ENCODE assay signal across 25 cellular contexts in the genomic region with DNA sequence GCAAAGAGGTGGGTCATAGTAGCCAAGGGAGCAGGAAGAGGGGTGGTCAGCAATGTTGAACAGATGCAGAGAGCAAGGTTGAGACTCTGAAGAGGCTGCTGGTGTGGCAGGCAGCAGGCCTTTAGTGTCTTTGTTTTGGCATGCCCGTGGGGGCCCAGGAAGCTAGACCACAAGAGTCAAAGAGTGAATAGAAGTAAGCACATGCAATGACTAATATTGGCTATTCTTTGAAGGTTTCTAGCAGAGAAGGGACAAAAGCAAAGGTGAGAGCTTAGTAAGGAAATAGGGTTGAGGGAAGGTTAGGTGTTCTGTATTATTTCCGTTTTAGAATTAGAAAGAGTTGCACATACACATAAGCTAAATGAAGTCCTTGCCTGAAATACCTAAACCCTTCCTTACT. TPM values are rescaled to one million over a fixed set of nuclear protein-coding genes. Genes with fewer than 3 reads are reported as not detected.
"Had no signal": no experiment of that assay in that cellular context is flagged by ENCODE, and none has a peak within 500 bp of the region (broad histone marks: within the 10 kb centered on the region; RNA-seq: fewer than 3 reads in every experiment).

No MANE protein-coding gene starts in this region.

- H3K4me1 Mint-ChIP-seq: activated B cell treated with CpG ODN at 0.5 μM for 24 hours; activated CD4-positive, alpha-beta T cell treated with anti-CD3 and anti-CD28 coated beads, Interleukin-2, amount 10 ng/mL, durations not matched to agents 24 days and 14 days; activated naive CD8-positive, alpha-beta T cell treated with anti-CD3 and anti-CD28 coated beads for 36 hours; naive thymus-derived CD4-positive, alpha-beta T cell had no signal

- H3K27ac ChIP-seq: colonic mucosa, gastrocnemius medialis, prostate gland, right atrium auricular region, suprapubic skin had no signal

- ATAC-seq: gastrocnemius medialis; left ventricle myocardium superior; naive thymus-derived CD4-positive, alpha-beta T cell had no signal

- H3K27me3 ChIP-seq: colonic mucosa, gastrocnemius medialis, right atrium auricular region, suprapubic skin had no signal

- DNase-seq: activated B cell treated with CpG ODN at 0.5 μM for 24 hours; activated CD4-positive, alpha-beta T cell treated with anti-CD3 and anti-CD28 coated beads, Interleukin-2, amount 10 ng/mL, durations not matched to agents 24 days and 14 days; activated naive CD4-positive, alpha-beta T cell; activated naive CD8-positive, alpha-beta T cell treated with anti-CD3 and anti-CD28 coated beads for 36 hours; amniotic stem cell; caudate nucleus; colonic mucosa; gastrocnemius medialis; head of caudate nucleus; left ventricle myocardium superior; mesenchymal stem cell; naive thymus-derived CD4-positive, alpha-beta T cell; stimulated activated CD4-positive, alpha-beta T cell treated with anti-CD3 and anti-CD28 coated beads, Interleukin-12 subunit alpha, Interleukin-12 subunit beta, amount 100 ng/mL, for 4 hours; stimulated activated CD4-positive, alpha-beta T cell treated with anti-CD3 and anti-CD28 coated beads, Interleukin-1b, Interleukin-23, amount 100 ng/mL, for 48 hours; trophoblast cell had no signal

- H3K36me3 Mint-ChIP-seq: activated naive CD8-positive, alpha-beta T cell treated with anti-CD3 and anti-CD28 coated beads for 36 hours; naive thymus-derived CD4-positive, alpha-beta T cell had no signal

- H3K9me3 Mint-ChIP-seq: activated B cell treated with CpG ODN at 0.5 μM for 24 hours; activated CD4-positive, alpha-beta T cell treated with anti-CD3 and anti-CD28 coated beads, Interleukin-2, amount 10 ng/mL, durations not matched to agents 24 days and 14 days; activated naive CD8-positive, alpha-beta T cell treated with anti-CD3 and anti-CD28 coated beads for 36 hours; activated T-helper 1 cell treated with anti-CD3 and anti-CD28 coated beads, Interleukin-12 subunit alpha, Interleukin-12 subunit beta, Interleukin-2, Interleukin-4 antibody, amounts not matched to agents 30 ng/mL and 10 ng/mL and 1 ng/mL, durations not matched to agents 14 hours and 24 hours and 36 hours; stimulated activated naive CD8-positive, alpha-beta T cell treated with anti-CD3 and anti-CD28 coated beads, Interleukin-15, Interleukin-2, amounts not matched to agents 100 ng/mL and 50 ng/mL, for 24 hours; T-helper 2 cell treated with Interferon-gamma antibody and Interleukin-4, amounts not matched to agents 5 μg/mL and 100 μg/mL, for 36 hours had no signal

- H3K27ac Mint-ChIP-seq: activated B cell treated with CpG ODN at 0.5 μM for 24 hours; activated CD4-positive, alpha-beta T cell treated with anti-CD3 and anti-CD28 coated beads, Interleukin-2, amount 10 ng/mL, durations not matched to agents 24 days and 14 days; activated naive CD8-positive, alpha-beta T cell treated with anti-CD3 and anti-CD28 coated beads for 36 hours; activated T-helper 1 cell treated with anti-CD3 and anti-CD28 coated beads, Interleukin-12 subunit alpha, Interleukin-12 subunit beta, Interleukin-2, Interleukin-4 antibody, amounts not matched to agents 30 ng/mL and 10 ng/mL and 1 ng/mL, durations not matched to agents 14 hours and 24 hours and 36 hours; stimulated activated naive CD8-positive, alpha-beta T cell treated with anti-CD3 and anti-CD28 coated beads, Interleukin-15, Interleukin-2, amounts not matched to agents 100 ng/mL and 50 ng/mL, for 24 hours; T-helper 2 cell treated with Interferon-gamma antibody and Interleukin-4, amounts not matched to agents 5 μg/mL and 100 μg/mL, for 36 hours had no signal

- H3K4me3 Mint-ChIP-seq: activated B cell treated with CpG ODN at 0.5 μM for 24 hours; activated CD4-positive, alpha-beta T cell treated with anti-CD3 and anti-CD28 coated beads, Interleukin-2, amount 10 ng/mL, durations not matched to agents 24 days and 14 days; activated naive CD8-positive, alpha-beta T cell treated with anti-CD3 and anti-CD28 coated beads for 36 hours; activated T-helper 1 cell treated with anti-CD3 and anti-CD28 coated beads, Interleukin-12 subunit alpha, Interleukin-12 subunit beta, Interleukin-2, Interleukin-4 antibody, amounts not matched to agents 30 ng/mL and 10 ng/mL and 1 ng/mL, durations not matched to agents 14 hours and 24 hours and 36 hours; naive thymus-derived CD4-positive, alpha-beta T cell; stimulated activated naive CD8-positive, alpha-beta T cell treated with anti-CD3 and anti-CD28 coated beads, Interleukin-15, Interleukin-2, amounts not matched to agents 100 ng/mL and 50 ng/mL, for 24 hours; T-helper 2 cell treated with Interferon-gamma antibody and Interleukin-4, amounts not matched to agents 5 μg/mL and 100 μg/mL, for 36 hours had no signal

- H3K4me1 ChIP-seq: colonic mucosa, gastrocnemius medialis, prostate gland, right atrium auricular region, suprapubic skin had no signal

RNA-seq across cellular contexts. Expression of a gene that starts 18.8 kb away (rescaled TPM):
- total RNA-seq: activated B cell treated with CpG ODN at 0.5 μM for 24 hours; activated CD4-positive, alpha-beta T cell treated with anti-CD3 and anti-CD28 coated beads, Interleukin-2, amount 10 ng/mL, durations not matched to agents 24 days and 14 days; activated naive CD8-positive, alpha-beta T cell treated with anti-CD3 and anti-CD28 coated beads for 36 hours; activated T-helper 1 cell treated with anti-CD3 and anti-CD28 coated beads, Interleukin-12 subunit alpha, Interleukin-12 subunit beta, Interleukin-2, Interleukin-4 antibody, amounts not matched to agents 30 ng/mL and 10 ng/mL and 1 ng/mL, durations not matched to agents 14 hours and 24 hours and 36 hours had no signal
- polyA plus RNA-seq: naive thymus-derived CD4-positive, alpha-beta T cell had no signal

RNA-seq across cellular contexts. Expression of a gene that starts 28.7 kb away (rescaled TPM):
- total RNA-seq: activated CD4-positive, alpha-beta T cell treated with anti-CD3 and anti-CD28 coated beads, Interleukin-2, amount 10 ng/mL, durations not matched to agents 24 days and 14 days; activated naive CD8-positive, alpha-beta T cell treated with anti-CD3 and anti-CD28 coated beads for 36 hours; activated T-helper 1 cell treated with anti-CD3 and anti-CD28 coated beads, Interleukin-12 subunit alpha, Interleukin-12 subunit beta, Interleukin-2, Interleukin-4 antibody, amounts not matched to agents 30 ng/mL and 10 ng/mL and 1 ng/mL, durations not matched to agents 14 hours and 24 hours and 36 hours; gastrocnemius medialis; osteocyte had no signal
- polyA plus RNA-seq: naive thymus-derived CD4-positive, alpha-beta T cell had no signal

RNA-seq across cellular contexts. Expression of a gene that starts 40.3 kb away (rescaled TPM):
- total RNA-seq: activated B cell treated with CpG ODN at 0.5 μM for 24 hours; activated CD4-positive, alpha-beta T cell treated with anti-CD3 and anti-CD28 coated beads, Interleukin-2, amount 10 ng/mL, durations not matched to agents 24 days and 14 days; activated naive CD8-positive, alpha-beta T cell treated with anti-CD3 and anti-CD28 coated beads for 36 hours; activated T-helper 1 cell treated with anti-CD3 and anti-CD28 coated beads, Interleukin-12 subunit alpha, Interleukin-12 subunit beta, Interleukin-2, Interleukin-4 antibody, amounts not matched to agents 30 ng/mL and 10 ng/mL and 1 ng/mL, durations not matched to agents 14 hours and 24 hours and 36 hours; colonic mucosa; gastrocnemius medialis; kidney epithelial cell; left ventricle myocardium superior; mucosa of gallbladder; naive thymus-derived CD4-positive, alpha-beta T cell; osteocyte; prostate gland; right atrium auricular region; suprapubic skin had no signal
- polyA plus RNA-seq: esophagus; naive thymus-derived CD4-positive, alpha-beta T cell had no signal

RNA-seq across cellular contexts. Expression of a gene that starts 53.7 kb away (rescaled TPM):
- total RNA-seq: activated T-helper 1 cell treated with anti-CD3 and anti-CD28 coated beads, Interleukin-12 subunit alpha, Interleukin-12 subunit beta, Interleukin-2, Interleukin-4 antibody, amounts not matched to agents 30 ng/mL and 10 ng/mL and 1 ng/mL, durations not matched to agents 14 hours and 24 hours and 36 hours had no signal

RNA-seq across cellular contexts. Expression of a gene that starts 53.8 kb away (rescaled TPM):
- total RNA-seq: activated B cell treated with CpG ODN at 0.5 μM for 24 hours; activated CD4-positive, alpha-beta T cell treated with anti-CD3 and anti-CD28 coated beads, Interleukin-2, amount 10 ng/mL, durations not matched to agents 24 days and 14 days; activated naive CD8-positive, alpha-beta T cell treated with anti-CD3 and anti-CD28 coated beads for 36 hours; activated T-helper 1 cell treated with anti-CD3 and anti-CD28 coated beads, Interleukin-12 subunit alpha, Interleukin-12 subunit beta, Interleukin-2, Interleukin-4 antibody, amounts not matched to agents 30 ng/mL and 10 ng/mL and 1 ng/mL, durations not matched to agents 14 hours and 24 hours and 36 hours; naive thymus-derived CD4-positive, alpha-beta T cell had no signal
- polyA plus RNA-seq: naive thymus-derived CD4-positive, alpha-beta T cell had no signal
